27 cellular contexts compared by ENCODE assay signal in genomic region chr11:86692317-86692716, GRCh38. TPM values are rescaled to one million over a fixed set of nuclear protein-coding genes. Genes with fewer than 3 reads are reported as not detected.
A peak's percentile ranks its signal among the peaks of the same experiment; 100 is the strongest.
DNase-seq lines count a peak whose midpoint lies in the region; FAIRE-seq and TF ChIP-seq lines count a peak whose summit lies in the region.
"Had no signal": no experiment of that assay in that cellular context is flagged by ENCODE, and none has a peak within 500 bp of the region (broad histone marks: within the 10 kb centered on the region; RNA-seq: fewer than 3 reads in every experiment).

No MANE protein-coding gene starts in this region.

- H3K36me3 Mint-ChIP-seq in mesothelial cell of epicardium: no peaks in the 10 kb centered on the region
- H3K36me3 Mint-ChIP-seq: activated naive CD4-positive, alpha-beta T cell treated with anti-CD3 and anti-CD28 coated beads, Interleukin-2, amount 10 ng/mL, durations not matched to agents 7 days and 5 days; stimulated activated naive B cell treated with anti-CD40 and anti-IgM and Interleukin-4, amounts not matched to agents 10 μg/mL and 1 μg/mL and 100 μg/mL, for 72 hours had no signal

- H3K4me1 Mint-ChIP-seq in mesothelial cell of epicardium: peaks cover 53% of the 10 kb centered on the region
- H3K4me1 Mint-ChIP-seq: activated naive CD4-positive, alpha-beta T cell treated with anti-CD3 and anti-CD28 coated beads, Interleukin-2, amount 10 ng/mL, durations not matched to agents 7 days and 5 days; central memory CD8-positive, alpha-beta T cell; stimulated activated naive B cell treated with anti-CD40 and anti-IgM and Interleukin-4, amounts not matched to agents 10 μg/mL and 1 μg/mL and 100 μg/mL, for 72 hours had no signal

- no peak for TF ChIP-seq POLR2A in GM12892 (IDR thresholded peaks at IDR 0.05; ENCODE audit: low read depth, low read length)

- no peaks in the 10 kb centered on the region for H3K36me3 ChIP-seq in bronchial epithelial cell (ENCODE audit: control insufficient read depth, insufficient read depth, low read length)
- H3K36me3 ChIP-seq: right lobe of liver, suprapubic skin had no signal

- H3K9me3 Mint-ChIP-seq in mesothelial cell of epicardium: no peaks in the 10 kb centered on the region
- H3K9me3 Mint-ChIP-seq: activated CD4-positive, alpha-beta memory T cell treated with anti-CD3 and anti-CD28 coated beads, Interleukin-2, amount 10 ng/mL, durations not matched to agents 7 days and 5 days; activated naive CD4-positive, alpha-beta T cell treated with anti-CD3 and anti-CD28 coated beads, Interleukin-2, amount 10 ng/mL, durations not matched to agents 7 days and 5 days; central memory CD8-positive, alpha-beta T cell; stimulated activated naive B cell treated with anti-CD40 and anti-IgM and Interleukin-4, amounts not matched to agents 10 μg/mL and 1 μg/mL and 100 μg/mL, for 72 hours; T-helper 1 cell treated with Interleukin-12 subunit alpha and Interleukin-12 subunit beta and Interleukin-4 antibody, amounts not matched to agents 30 μg/mL and 1 μg/mL, for 36 hours had no signal

- H3K27me3 Mint-ChIP-seq in mesothelial cell of epicardium (ENCODE audit: low read depth): no peaks in the 10 kb centered on the region
- H3K27me3 Mint-ChIP-seq: stimulated activated naive B cell treated with anti-CD40 and anti-IgM and Interleukin-4, amounts not matched to agents 10 μg/mL and 1 μg/mL and 100 μg/mL, for 72 hours had no signal

- H3K27ac Mint-ChIP-seq in mesothelial cell of epicardium: no peak overlapping the region
- H3K27ac Mint-ChIP-seq: activated CD4-positive, alpha-beta memory T cell treated with anti-CD3 and anti-CD28 coated beads, Interleukin-2, amount 10 ng/mL, durations not matched to agents 7 days and 5 days; activated naive CD4-positive, alpha-beta T cell treated with anti-CD3 and anti-CD28 coated beads, Interleukin-2, amount 10 ng/mL, durations not matched to agents 7 days and 5 days; stimulated activated naive B cell treated with anti-CD40 and anti-IgM and Interleukin-4, amounts not matched to agents 10 μg/mL and 1 μg/mL and 100 μg/mL, for 72 hours; T-helper 1 cell treated with Interleukin-12 subunit alpha and Interleukin-12 subunit beta and Interleukin-4 antibody, amounts not matched to agents 30 μg/mL and 1 μg/mL, for 36 hours had no signal

- TF ChIP-seq CTCF in bronchial epithelial cell (IDR thresholded peaks at IDR 0.05; ENCODE audit: insufficient read depth, low read length, severe bottlenecking) (no peak), mesothelial cell of epicardium (IDR thresholded peaks at IDR 0.05; ENCODE audit: unreplicated experiment) (no peak)

- no peaks in the 10 kb centered on the region for H3K27me3 ChIP-seq in bronchial epithelial cell (ENCODE audit: control insufficient read depth, insufficient read depth, low read length)
- H3K27me3 ChIP-seq: right lobe of liver, suprapubic skin had no signal

- DNase-seq in GM12892 (ENCODE audit: insufficient read length): no peak
- peak; percentile 27 for DNase-seq in RCC 7860 (ENCODE audit: low spot score)
- peak; percentile 67 for DNase-seq in bronchial epithelial cell (ENCODE audit: low read depth)
- DNase-seq in kidney tubule cell (ENCODE audit: low spot score): peak; percentile 47
- no peak for DNase-seq in iPS-NIHi11 (ENCODE audit: low spot score)
- no peak for DNase-seq in mesothelial cell of epicardium (ENCODE audit: low spot score in 2 of 2, unreplicated experiment in 2 of 2)
- no peak for DNase-seq in posterior cingulate gyrus
- DNase-seq in putamen (ENCODE audit: low spot score): no peak
- DNase-seq: activated CD4-positive, alpha-beta memory T cell treated with anti-CD3 and anti-CD28 coated beads, Interleukin-2, amount 10 ng/mL, durations not matched to agents 7 days and 5 days; activated CD4-positive, alpha-beta T cell treated with anti-CD3 and anti-CD28 coated beads for 1 hour; activated CD8-positive, alpha-beta memory T cell treated with anti-CD3 and anti-CD28 coated beads, Interleukin-2, amount 50 U/mL, for 48 hours; activated naive CD4-positive, alpha-beta T cell treated with anti-CD3 and anti-CD28 coated beads, Interleukin-2, amount 10 ng/mL, durations not matched to agents 7 days and 5 days; anterior cingulate cortex; C1 segment of cervical spinal cord; COR-L47; dermis blood vessel endothelial cell; glutamatergic neuron; NCI-H1092; NCI-H1694 treated with DMSO at 0.1 percent for 48 hours; NCI-H510A treated with DMSO at 0.1 percent for 48 hours; right lobe of liver; stimulated activated naive B cell treated with anti-CD40 and anti-IgM and Interleukin-4, amounts not matched to agents 10 μg/mL and 1 μg/mL and 100 μg/mL, for 72 hours had no signal

- no peak overlapping the region for H3K4me3 ChIP-seq in bronchial epithelial cell (ENCODE audit: low read depth, low read length)
- H3K4me3 ChIP-seq: right lobe of liver, suprapubic skin had no signal

- no peak overlapping the region for H3K4me3 Mint-ChIP-seq in mesothelial cell of epicardium
- H3K4me3 Mint-ChIP-seq: activated CD4-positive, alpha-beta memory T cell treated with anti-CD3 and anti-CD28 coated beads, Interleukin-2, amount 10 ng/mL, durations not matched to agents 7 days and 5 days; activated naive CD4-positive, alpha-beta T cell treated with anti-CD3 and anti-CD28 coated beads, Interleukin-2, amount 10 ng/mL, durations not matched to agents 7 days and 5 days; central memory CD8-positive, alpha-beta T cell; neural crest cell; stimulated activated naive B cell treated with anti-CD40 and anti-IgM and Interleukin-4, amounts not matched to agents 10 μg/mL and 1 μg/mL and 100 μg/mL, for 72 hours; T-helper 1 cell treated with Interleukin-12 subunit alpha and Interleukin-12 subunit beta and Interleukin-4 antibody, amounts not matched to agents 30 μg/mL and 1 μg/mL, for 36 hours had no signal

- peak; percentile 33 for FAIRE-seq in GM12892 (lab: Jason Lieb, UNC)
- FAIRE-seq in RCC 7860 (lab: Jason Lieb, UNC): peak; percentile 76
- no peak for FAIRE-seq in bronchial epithelial cell (lab: Jason Lieb, UNC)

- intact Hi-C loops in posterior cingulate gyrus (cut with DNase I): no loop called here

RNA-seq across cellular contexts. Expression of gene ME3, which starts 19.9 kb away (rescaled TPM):
- 0.45 TPM for polyA plus RNA-seq in GM12892 (2012; ENCODE audit: missing spikeins)
- total RNA-seq in bronchial epithelial cell (8.8 and 10.3 TPM in 2 replicates), mesothelial cell of epicardium (8.4 to 11.8 TPM (median 9.9 TPM) in 3 replicates)
- total RNA-seq: SK-MEL-5 had no signal

Comparison
In these comparisons a context has a peak if more than half of its experiments do, and no peak if none do; other contexts are left out.
1. DNase-seq: peak in RCC 7860 (single experiment), bronchial epithelial cell (single experiment) and kidney tubule cell (single experiment); none in GM12892 (single experiment), iPS-NIHi11 (single experiment), mesothelial cell of epicardium (0 of 2), posterior cingulate gyrus (0 of 10) and putamen (single experiment).